Comparison of ENCODE assay signal across 16 cellular contexts in genomic region chr5:138905541-138905940, GRCh38. TPM values are rescaled to one million over a fixed set of nuclear protein-coding genes. Genes with fewer than 3 reads are reported as not detected.
A peak's percentile ranks its signal among the peaks of the same experiment; 100 is the strongest.
DNase-seq lines count a peak whose midpoint lies in the region; TF ChIP-seq lines count a peak whose summit lies in the region.
"Had no signal": no experiment of that assay in that cellular context is flagged by ENCODE, and none has a peak within 500 bp of the region (broad histone marks: within the 10 kb centered on the region; RNA-seq: fewer than 3 reads in every experiment).

No MANE protein-coding gene starts in this region.

- no peak for TF ChIP-seq CTCF in fibroblast of mammary gland (conservative IDR thresholded peaks at IDR 0.05; ENCODE audit: control insufficient read depth, insufficient read depth, low read depth, low read length)

- DNase-seq in Daoy (ENCODE audit: low read depth) (peak; percentile 28), RPMI7951 (ENCODE audit: low read depth) (peak; percentile 7), fibroblast of mammary gland (ENCODE audit: low read depth) (peak; percentile 23), non-pigmented ciliary epithelial cell (ENCODE audit: low read depth) (peak; percentile 60), NCI-H510A (lab: John Stamatoyannopoulos, UW) (no peak), foreskin melanocyte (no peak), posterior vena cava (ENCODE audit: low spot score) (no peak), NCI-H510A treated with DMSO at 0.1 percent for 48 hours (lab: John Stamatoyannopoulos, UW) (no peak)
- DNase-seq: CD4-positive, CD25-positive, alpha-beta regulatory T cell; GF-D8; H7; MG63; mucosa of descending colon; NCI-H2107; stimulated activated CD4-positive, alpha-beta T cell treated with anti-CD3 and anti-CD28 coated beads, Interleukin-4, amount 100 ng/mL, for 24 hours; stimulated activated naive B cell treated with anti-CD40 and anti-IgM and Interleukin-4, amounts not matched to agents 10 μg/mL and 1 μg/mL and 100 μg/mL, for 72 hours had no signal

- intact Hi-C loops in posterior vena cava (cut with DNase I) = no loop called here

- no peak overlapping the region for H3K4me3 ChIP-seq in fibroblast of mammary gland (ENCODE audit: control insufficient read depth, low read depth, low read length)
- H3K4me3 ChIP-seq: MG63, mucosa of descending colon had no signal

RNA-seq across cellular contexts. Expression of gene LRRTM2, which starts 30.4 kb away (rescaled TPM):
- 0.51 and 2.2 TPM in 2 replicates for total RNA-seq in Daoy (2014; rRNA removed; shearing (Covaris generic))
- total RNA-seq in RPMI7951 (2014; rRNA removed; shearing (Covaris generic)) = 0.10 and 0.12 TPM in 2 replicates
- under 1 TPM; 0.09 to 0.10 TPM for total RNA-seq in posterior vena cava
- total RNA-seq: CD4-positive, CD25-positive, alpha-beta regulatory T cell; H7 had no signal

Comparison
In these comparisons a context has a peak if more than half of its experiments do, and no peak if none do; other contexts are left out.
1. DNase-seq: peak in Daoy (single experiment), RPMI7951 (single experiment), fibroblast of mammary gland (single experiment) and non-pigmented ciliary epithelial cell (single experiment); none in NCI-H510A (single experiment), foreskin melanocyte (single experiment), posterior vena cava (single experiment) and NCI-H510A treated with DMSO at 0.1 percent for 48 hours (single experiment).